In the genomic region with DNA sequence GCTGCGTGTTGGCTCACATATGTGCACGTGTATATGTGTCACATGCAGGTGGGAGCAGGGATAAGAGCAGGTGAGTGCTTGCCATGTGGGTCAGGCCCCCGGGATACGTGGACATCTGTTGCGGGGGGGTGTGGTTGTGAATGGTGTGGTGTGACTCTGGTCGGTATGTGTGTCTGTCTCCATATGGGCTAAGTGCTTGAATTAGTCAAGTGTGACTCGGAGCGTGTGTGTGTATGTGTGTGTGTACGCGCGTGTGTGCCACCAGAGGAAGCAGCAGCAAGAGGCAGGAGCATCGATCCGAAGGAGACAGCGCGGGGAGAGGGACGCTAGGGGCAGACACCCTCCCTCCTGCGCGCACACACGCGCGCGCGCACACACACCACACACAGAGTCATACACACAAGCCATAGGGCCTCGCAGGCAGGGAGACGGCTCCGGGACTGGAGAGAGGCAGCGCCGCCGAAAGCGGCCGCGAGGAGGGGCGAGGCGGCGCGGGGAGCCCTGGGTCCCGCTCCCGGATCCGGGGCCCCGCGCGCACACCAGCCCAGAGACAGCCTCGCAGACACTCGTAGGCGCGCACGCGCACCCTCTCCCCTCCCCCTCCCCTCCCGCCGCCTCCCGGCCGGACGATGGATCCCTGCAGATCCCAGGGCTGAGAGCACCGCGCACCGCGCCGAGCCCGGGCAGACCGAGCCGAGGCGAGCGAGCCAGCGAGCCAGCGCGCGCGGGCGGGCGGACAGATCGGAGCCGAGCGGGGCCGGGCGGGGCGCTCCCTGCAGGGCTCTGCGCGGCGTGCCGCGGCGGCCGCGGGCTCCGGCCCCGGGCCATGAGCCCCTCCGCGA, we compare ENCODE assay signal across 8 cellular contexts. TPM values are rescaled to one million over a fixed set of nuclear protein-coding genes. Genes with fewer than 3 reads are reported as not detected.
DNase-seq lines count a peak whose midpoint lies in the region; ATAC-seq and TF ChIP-seq lines count a peak whose summit lies in the region.

A gene (plus strand): TSS at position 597 of the 842 bp plus-strand sequence. CDS start 1,171 bp downstream, outside the sequence.

- H3K36me3 ChIP-seq in BE2C (peaks cover 28% of the 10 kb centered on the region), neuronal stem cell (replicated peaks in 1 of 2; ENCODE audit: control insufficient read depth in 2 of 2, insufficient read depth in 2 of 2, low read length in 2 of 2) (peaks cover 2 to 8% of the 10 kb centered on the region in 2 donors), thyroid gland (no peaks in the 10 kb centered on the region)

- no CpG with 5 or more reads among the region's 88 CpGs for WGBS in neuronal stem cell (ENCODE audit: extremely low coverage in 2 of 2, insufficient read length in 2 of 2, insufficient replicate concordance in 1 of 2), 2 donors
- 2% methylated on average over 15 of the region's 88 CpGs for WGBS in thyroid gland, 2 donors

- H3K4me3 ChIP-seq in BE2C (ENCODE audit: low read depth, low read length): peak within 1 kb of the TSS; percentile 77
- peak within 1 kb of the TSS; percentile 76 to 90 for H3K4me3 ChIP-seq in neuronal stem cell (ENCODE audit: low read length in 2 of 2)
- peak within 1 kb of the TSS; percentile 25 to 63 (median 42) for H3K4me3 ChIP-seq in thyroid gland (replicated peaks in 1 of 3)

- H2BK120ac ChIP-seq in neuronal stem cell (ENCODE audit: low read depth, low read length): no peak within 1 kb of the TSS

- peak within 1 kb of the TSS; percentile 18 for H3K23ac ChIP-seq in neuronal stem cell (ENCODE audit: low read depth, low read length, poor library complexity)

- H3K79me1 ChIP-seq in neuronal stem cell (ENCODE audit: low read depth, low read length): peaks cover 1% of the 10 kb centered on the region

- peak within 1 kb of the TSS; percentile 69 for H3K27ac Mint-ChIP-seq in activated naive CD4-positive, alpha-beta T cell treated with anti-CD3 and anti-CD28 coated beads, Interleukin-2, amount 50 U/mL, for 24 hours

- no peaks in the 10 kb centered on the region for H3K9me3 Mint-ChIP-seq in activated naive CD4-positive, alpha-beta T cell treated with anti-CD3 and anti-CD28 coated beads, Interleukin-2, amount 50 U/mL, for 24 hours

- H3K4me3 Mint-ChIP-seq in activated naive CD4-positive, alpha-beta T cell treated with anti-CD3 and anti-CD28 coated beads, Interleukin-2, amount 50 U/mL, for 24 hours: peak within 1 kb of the TSS; percentile 93

- peak within 1 kb of the TSS; percentile 58 for H2AK5ac ChIP-seq in neuronal stem cell (ENCODE audit: low read depth, low read length)

- no peak within 1 kb of the TSS for H3K4ac ChIP-seq in neuronal stem cell (ENCODE audit: low read length)

- H3K27ac ChIP-seq in neuronal stem cell (replicated peaks; ENCODE audit: low read length) (no peak within 1 kb of the TSS), thyroid gland (no peak within 1 kb of the TSS)

- DNase-seq in BE2C (peak; percentile 85), OCI-M1 (lab: John Stamatoyannopoulos, UW) (peak; percentile 45), germinal center (ENCODE audit: low spot score) (peak; percentile 54), neuronal stem cell (ENCODE audit: low spot score) (peak; percentile 70), thyroid gland (peak; percentile 56 to 60)

- peaks cover 21% of the 10 kb centered on the region for H3K27me3 Mint-ChIP-seq in activated naive CD4-positive, alpha-beta T cell treated with anti-CD3 and anti-CD28 coated beads, Interleukin-2, amount 50 U/mL, for 24 hours

- no peaks in the 10 kb centered on the region for H3K36me3 Mint-ChIP-seq in activated naive CD4-positive, alpha-beta T cell treated with anti-CD3 and anti-CD28 coated beads, Interleukin-2, amount 50 U/mL, for 24 hours

- TF ChIP-seq CTCF in BE2C (IDR thresholded peaks at IDR 0.05; ENCODE audit: low read depth, low read length): no peak
- TF ChIP-seq CTCF in thyroid gland (IDR thresholded peaks at IDR 0.05): peak in 1 of 6 experiments; percentile 12

- H3K9me3 ChIP-seq in BE2C (no peaks in the 10 kb centered on the region), neuronal stem cell (replicated peaks in 1 of 2; ENCODE audit: control insufficient read depth in 2 of 2, insufficient read depth in 1 of 2, low read depth in 1 of 2, low read length in 2 of 2) (no peaks in the 10 kb centered on the region), thyroid gland (no peaks in the 10 kb centered on the region)

- peak within 1 kb of the TSS; percentile 7 for H2BK5ac ChIP-seq in neuronal stem cell (ENCODE audit: low read length)

- H4K8ac ChIP-seq in neuronal stem cell (ENCODE audit: low read depth, low read length): no peak within 1 kb of the TSS

- H2BK12ac ChIP-seq in neuronal stem cell (ENCODE audit: low read length): no peak within 1 kb of the TSS

- ATAC-seq in HG02759 (IDR thresholded peaks at IDR 0.05; ENCODE audit: unreplicated experiment) (peak; percentile 52), GM19463 (IDR thresholded peaks at IDR 0.05; ENCODE audit: unreplicated experiment) (no peak)

- peak within 1 kb of the TSS; percentile 65 for H3K14ac ChIP-seq in neuronal stem cell (ENCODE audit: low read length)

- peak within 1 kb of the TSS; percentile 94 for H3K9ac ChIP-seq in neuronal stem cell (ENCODE audit: low read depth, low read length, poor library complexity)

- TF ChIP-seq POLR2A in thyroid gland (IDR thresholded peaks at IDR 0.05): no peak

- H3K27me3 ChIP-seq in BE2C (no peaks in the 10 kb centered on the region), neuronal stem cell (ENCODE audit: control insufficient read depth in 3 of 3, insufficient read depth in 3 of 3, low read depth in 1 of 3, low read length in 3 of 3) (peaks cover 0 to 34% (median 19%) of the 10 kb centered on the region in 3 experiments), thyroid gland (no peaks in the 10 kb centered on the region)

- peaks cover 31% of the 10 kb centered on the region for H3K4me1 Mint-ChIP-seq in activated naive CD4-positive, alpha-beta T cell treated with anti-CD3 and anti-CD28 coated beads, Interleukin-2, amount 50 U/mL, for 24 hours

- peak within 1 kb of the TSS; percentile 49 for H2BK15ac ChIP-seq in neuronal stem cell (ENCODE audit: low read length)

- peak within 1 kb of the TSS; percentile 96 for H2AFZ ChIP-seq in neuronal stem cell (ENCODE audit: low read length)

- H3K18ac ChIP-seq in neuronal stem cell (ENCODE audit: low read length): peak within 1 kb of the TSS; percentile 85

- H3K4me1 ChIP-seq in BE2C (peaks cover 10% of the 10 kb centered on the region), neuronal stem cell (ENCODE audit: control insufficient read depth in 2 of 2, insufficient read depth in 1 of 2, low read depth in 1 of 2, low read length in 2 of 2) (peaks cover 6 to 9% of the 10 kb centered on the region in 2 donors), thyroid gland (peaks cover 6 to 21% of the 10 kb centered on the region in 2 donors)

- intact Hi-C loops in thyroid gland (cut with DNase I): loop anchor here (5.0 to 10.0 kb wide), 2 partner anchors 90 to 192 kb away; no protein-coding TSS in a partner anchor

- peak within 1 kb of the TSS; percentile 99 for H3K4me2 ChIP-seq in neuronal stem cell (ENCODE audit: insufficient read depth, low read length, poor library complexity, severe bottlenecking)

- no peak within 1 kb of the TSS for H4K91ac ChIP-seq in neuronal stem cell (ENCODE audit: low read depth, low read length, poor library complexity)

RNA-seq across cellular contexts. Expression of the gene that starts here (rescaled TPM):
- 60.5 TPM for polyA plus RNA-seq in BE2C (2012; ENCODE audit: insufficient read depth, insufficient read length, low read depth)
- 15.9 TPM for polyA plus RNA-seq in neuronal stem cell (2013, experiment 1 of 2)
- polyA plus RNA-seq in neuronal stem cell (2013, experiment 2 of 2): 15.8 TPM
- total RNA-seq in thyroid gland: 1 to 10 TPM in 1 of 4 donors, under 1 TPM in 3; 0.13 to 1.9 (median 0.43) TPM
